ENCODE assay signal across 9 cellular contexts in genomic region chrX:50814701-50815476, GRCh38. TPM values are rescaled to one million over a fixed set of nuclear protein-coding genes. Genes with fewer than 3 reads are reported as not detected.
DNase-seq lines count a peak whose midpoint lies in the region; ATAC-seq and TF ChIP-seq lines count a peak whose summit lies in the region.
"Had no signal": no experiment of that assay in that cellular context is flagged by ENCODE, and none has a peak within 500 bp of the region (broad histone marks: within the 10 kb centered on the region; RNA-seq: fewer than 3 reads in every experiment).

No MANE protein-coding gene starts in this region.

- no peaks in the 10 kb centered on the region for H3K4me1 ChIP-seq in mesendoderm (ENCODE audit: control insufficient read depth, low read depth, low read length)

- WGBS in mesendoderm (ENCODE audit: extremely low coverage, insufficient coverage, low lambda C conversion rate): no CpG with 5 or more reads among the region's 15 CpGs

- no peak overlapping the region for H2AK5ac ChIP-seq in mesendoderm (ENCODE audit: low read length)

- TF ChIP-seq CTCF in epithelial cell of esophagus (IDR thresholded peaks at IDR 0.05; ENCODE audit: insufficient read depth, low read depth, low read length, missing control alignments): no peak

- peak overlapping the region; percentile 81 for H3K56ac ChIP-seq in mesendoderm (ENCODE audit: low read length)

- no peak for TF ChIP-seq POLR2A in GM18505 (IDR thresholded peaks at IDR 0.05; ENCODE audit: borderline replicate concordance, extremely low read depth, insufficient read depth, insufficient read length)

- H3K23ac ChIP-seq in mesendoderm (ENCODE audit: low read length): no peak overlapping the region

- no peak overlapping the region for H3K4ac ChIP-seq in mesendoderm (ENCODE audit: low read depth, low read length)

- no peak overlapping the region for H4K5ac ChIP-seq in mesendoderm (ENCODE audit: low read length)

- H3K79me1 ChIP-seq in mesendoderm (ENCODE audit: low read length): no peaks in the 10 kb centered on the region

- H3K36me3 ChIP-seq in mesendoderm (ENCODE audit: control insufficient read depth, insufficient read depth, low read length): no peaks in the 10 kb centered on the region

- peak overlapping the region; percentile 12 for H3K27ac ChIP-seq in mesendoderm (ENCODE audit: low read depth, low read length)

- H3K4me3 ChIP-seq in epithelial cell of esophagus (ENCODE audit: low read length) (no peak overlapping the region), mesendoderm (ENCODE audit: low read length) (no peak overlapping the region)

- no peak overlapping the region for H4K8ac ChIP-seq in mesendoderm (ENCODE audit: low read depth, low read length)

- H2BK15ac ChIP-seq in mesendoderm (replicated peaks; ENCODE audit: low read depth): no peak overlapping the region

- ATAC-seq in GM18505 (IDR thresholded peaks at IDR 0.05; ENCODE audit: unreplicated experiment) (no peak), GM19023 (IDR thresholded peaks at IDR 0.05; ENCODE audit: unreplicated experiment) (no peak)

- no peaks in the 10 kb centered on the region for H3K79me2 ChIP-seq in mesendoderm (ENCODE audit: control insufficient read depth, insufficient read depth, low read length)

- H3K9ac ChIP-seq in mesendoderm (ENCODE audit: low read length): peak overlapping the region; percentile 54

- H3K27me3 ChIP-seq in mesendoderm (ENCODE audit: insufficient read depth, low read length, poor library complexity): no peaks in the 10 kb centered on the region

- H2BK5ac ChIP-seq in mesendoderm (ENCODE audit: low read length): no peak overlapping the region

- peak; percentile 46 for DNase-seq in epithelial cell of esophagus (ENCODE audit: low read depth)
- DNase-seq in mesendoderm: no peak
- DNase-seq in superior temporal gyrus (ENCODE audit: extremely low spot score): peak; percentile 85
- DNase-seq in AML-193 (lab: John Stamatoyannopoulos, UW): no peak
- no peak for DNase-seq in GOT3 (lab: John Stamatoyannopoulos, UW)
- DNase-seq: immature natural killer cell had no signal

- H3K18ac ChIP-seq in mesendoderm (ENCODE audit: low read length): no peak overlapping the region

- no peak overlapping the region for H2BK120ac ChIP-seq in mesendoderm (ENCODE audit: low read depth, low read length)

- H3K4me2 ChIP-seq in mesendoderm (ENCODE audit: low read length): peak overlapping the region; percentile 40

TF ChIP-seq in PFSK-1, 5 proteins besides CTCF, POLR2A, EP300 and RAD21:
- TF ChIP-seq SIN3A (IDR thresholded peaks at IDR 0.05; ENCODE audit: borderline replicate concordance, insufficient read depth, low read length) (peak; percentile 77; the same call in 1 of the 2 replicates), POLR2AphosphoS5 (IDR thresholded peaks at IDR 0.05; ENCODE audit: low read depth, low read length) (no peak)

RNA-seq across cellular contexts. Expression of gene SHROOM4, which starts 0.9 kb away (rescaled TPM):
- 3.0 TPM for polyA plus RNA-seq in PFSK-1 (2012; ENCODE audit: insufficient read length, low read depth)
- 1.3 TPM for polyA plus RNA-seq in mesendoderm (2013, experiment 1 of 2)
- 1.4 TPM for polyA plus RNA-seq in mesendoderm (2013, experiment 2 of 2)
- polyA plus RNA-seq: immature natural killer cell had no signal

Comparison
In these comparisons a context has a peak if more than half of its experiments do, and no peak if none do; other contexts are left out.
1. DNase-seq: peak in epithelial cell of esophagus (single experiment) and superior temporal gyrus (single experiment); none in mesendoderm (single experiment), AML-193 (0 of 2) and GOT3 (single experiment).